8 cellular contexts compared by ENCODE assay signal in genomic region chr6:121333694-121334093, GRCh38. TPM values are rescaled to one million over a fixed set of nuclear protein-coding genes. Genes with fewer than 3 reads are reported as not detected.
DNase-seq lines count a peak whose midpoint lies in the region; ATAC-seq, FAIRE-seq and TF ChIP-seq lines count a peak whose summit lies in the region.
"Not testable (repeated sequence)": the region's sequence is repeated elsewhere in the genome, so short reads cannot be mapped to it uniquely, and the experiment has no call there.

No MANE protein-coding gene starts in this region.

- BruUV-seq in K562 (replicated peaks; lab: Mats Ljungman, UMichigan) = not testable (repeated sequence)

- H3K4me3 ChIP-seq in MG63 (peak overlapping the region; percentile 94), K562 (peak overlapping the region; percentile 60), fibroblast of pulmonary artery (replicated peaks; ENCODE audit: low read depth, low read length) (peak overlapping the region; percentile 81), mononuclear cell (ENCODE audit: low read length) (peak overlapping the region; percentile 64), sigmoid colon (peak overlapping the region in 3 of 4 donors; percentile 71 to 75 (median 72)), vagina (peak overlapping the region; percentile 57 to 81)

- H3K27ac ChIP-seq in K562 (ENCODE audit: extremely low read depth, low read depth, low read length) (peak overlapping the region; percentile 89), sigmoid colon (peak overlapping the region in 1 of 4 donors; percentile 94), vagina (peak overlapping the region; percentile 96)

- H3K9me3 ChIP-seq in MG63; K562 (replicated peaks; ENCODE audit: control insufficient read depth, insufficient read depth, low read depth, low read length); mononuclear cell (ENCODE audit: low read depth, low read length); sigmoid colon; vagina: not testable (repeated sequence)

- H3K4me2 ChIP-seq in K562 (ENCODE audit: insufficient read depth, low read length) = peak overlapping the region; percentile 93; the same call in 1 of the 2 replicates

- peak; percentile 29 for DNase-seq in D341Med (ENCODE audit: low spot score)
- peak; percentile 39 for DNase-seq in MG63
- not testable (repeated sequence) for DNase-seq in activated CD4-positive, alpha-beta T cell treated with anti-CD3 and anti-CD28 coated beads, Interleukin-2, amount 10 ng/mL, durations not matched to agents 24 days and 14 days; fibroblast of pulmonary artery (ENCODE audit: low read depth); vagina (ENCODE audit: extremely low spot score in 2 of 2)
- DNase-seq in K562 (ENCODE audit: extremely low read depth in 1 of 4, low spot score in 3 of 4) = peak in 1 of 4 experiments; percentile 53
- peak; percentile 65 for DNase-seq in sigmoid colon

- not testable (repeated sequence) for FAIRE-seq in K562 (lab: Jason Lieb, UNC)

- H3K36me3 Mint-ChIP-seq in activated CD4-positive, alpha-beta T cell treated with anti-CD3 and anti-CD28 coated beads, Interleukin-2, amount 10 ng/mL, durations not matched to agents 24 days and 14 days (ENCODE audit: low read depth) = not testable (repeated sequence)

- H3K9me3 Mint-ChIP-seq in activated CD4-positive, alpha-beta T cell treated with anti-CD3 and anti-CD28 coated beads, Interleukin-2, amount 10 ng/mL, durations not matched to agents 24 days and 14 days = not testable (repeated sequence)

- H3K9ac ChIP-seq in K562 (ENCODE audit: insufficient read depth in 1 of 2, low read depth in 2 of 2, low read length in 2 of 2) = peak overlapping the region; percentile 70 to 87

- peak overlapping the region; percentile 91 for H3K4me3 Mint-ChIP-seq in activated CD4-positive, alpha-beta T cell treated with anti-CD3 and anti-CD28 coated beads, Interleukin-2, amount 10 ng/mL, durations not matched to agents 24 days and 14 days

- in situ Hi-C loops in K562 (cut with MboI) = not testable (repeated sequence)

- ATAC-seq in K562 = peak; percentile 21

- peak overlapping the region; percentile 10 for H3K27ac Mint-ChIP-seq in activated CD4-positive, alpha-beta T cell treated with anti-CD3 and anti-CD28 coated beads, Interleukin-2, amount 10 ng/mL, durations not matched to agents 24 days and 14 days

- not testable (repeated sequence) for TF ChIP-seq CTCF in K562 (IDR thresholded peaks at IDR 0.05 in 2 of 3, conservative IDR thresholded peaks at IDR 0.05 in 1 of 3; ENCODE audit: insufficient read depth in 2 of 3, low read depth in 1 of 3, low read length in 3 of 3); fibroblast of pulmonary artery (IDR thresholded peaks at IDR 0.05; ENCODE audit: low read length, missing control alignments); sigmoid colon (IDR thresholded peaks at IDR 0.05); vagina (IDR thresholded peaks at IDR 0.05)

- H3K27me3 ChIP-seq in MG63; K562 (ENCODE audit: control insufficient read depth in 2 of 2, insufficient read depth in 2 of 2, low read length in 2 of 2); mononuclear cell (ENCODE audit: insufficient read depth, low read length); sigmoid colon; vagina: not testable (repeated sequence)

- intact Hi-C loops in activated CD4-positive, alpha-beta T cell treated with anti-CD3 and anti-CD28 coated beads, Interleukin-2, amount 10 ng/mL, durations not matched to agents 24 days and 14 days (cut with micrococcal nuclease) = loop anchor here (1.0 to 10.0 kb wide), 4 partner anchors 87 to 1141 kb away; partner anchors contain the start of genes HSF2 and SERINC1
- intact Hi-C loops in K562 (cut with micrococcal nuclease); sigmoid colon (cut with DNase I); vagina (cut with DNase I): not testable (repeated sequence)

- H2AFZ ChIP-seq in K562 (ENCODE audit: low read depth, low read length) = peak overlapping the region; percentile 99

- TF ChIP-seq EP300 in K562 (IDR thresholded peaks at IDR 0.05; ENCODE audit: low read length); sigmoid colon (IDR thresholded peaks at IDR 0.05): not testable (repeated sequence)

- not testable (repeated sequence) for TF ChIP-seq POLR2A in K562 (conservative IDR thresholded peaks at IDR 0.05); sigmoid colon (IDR thresholded peaks at IDR 0.05); vagina (IDR thresholded peaks at IDR 0.05)

- not testable (repeated sequence) for TF ChIP-seq RAD21 in K562 (CRISPR knock-in tag; conservative IDR thresholded peaks at IDR 0.05 in 1 of 2, IDR thresholded peaks at IDR 0.05 in 1 of 2)

- not testable (repeated sequence) for H3K9me1 ChIP-seq in K562 (ENCODE audit: control insufficient read depth, insufficient read depth, low read length)

- not testable (repeated sequence) for H3K36me3 ChIP-seq in MG63; K562 (ENCODE audit: control insufficient read depth, insufficient read depth, low read length); sigmoid colon; vagina

- H4K20me1 ChIP-seq in K562 (replicated peaks; ENCODE audit: control insufficient read depth, insufficient read depth, low read length) = not testable (repeated sequence)

- H3K79me2 ChIP-seq in K562 (ENCODE audit: control insufficient read depth, insufficient read depth, low read length) = peaks cover 35% of the 10 kb centered on the region

- peaks cover 31% of the 10 kb centered on the region for H3K4me1 Mint-ChIP-seq in activated CD4-positive, alpha-beta T cell treated with anti-CD3 and anti-CD28 coated beads, Interleukin-2, amount 10 ng/mL, durations not matched to agents 24 days and 14 days

- CTCF ChIA-PET in K562 (lab: Yijun Ruan, JAX; ENCODE audit: low intra/inter-chr PET ratio) = interaction anchor here (0.6 kb wide), 1 partner anchor 14 kb away, joined by 3 read pairs; no protein-coding TSS in a partner anchor

- POLR2A ChIA-PET in K562 (lab: Yijun Ruan, JAX) = interaction anchor here (1.7 kb wide), 1 partner anchor 10 kb away, joined by 7 read pairs; no protein-coding TSS in a partner anchor

- 8% methylated on average over 21 of the region's 28 CpGs for WGBS in K562 (ENCODE audit: insufficient coverage, low coverage, missing lambda C conversion rate)
- WGBS in sigmoid colon, 2 donors = 94 to 95% methylated on average over 28 of the region's 28 CpGs

- not testable (repeated sequence) for H3K27me3 Mint-ChIP-seq in activated CD4-positive, alpha-beta T cell treated with anti-CD3 and anti-CD28 coated beads, Interleukin-2, amount 10 ng/mL, durations not matched to agents 24 days and 14 days

- H3K4me1 ChIP-seq in K562 (replicated peaks in 1 of 2; ENCODE audit: control insufficient read depth in 2 of 2, insufficient read depth in 2 of 2, low read length in 2 of 2); sigmoid colon: not testable (repeated sequence)
- H3K4me1 ChIP-seq in mononuclear cell (ENCODE audit: insufficient read depth, low read length) (peaks cover 11% of the 10 kb centered on the region), vagina (peaks cover 11% of the 10 kb centered on the region)

TF ChIP-seq in K562, 482 proteins besides CTCF, POLR2A, EP300 and RAD21 (continues in another document):
- TF ChIP-seq BRD4 (IDR thresholded peaks at IDR 0.05) (0 out of 2 replicates have a peak, but pooled peaks have one; percentile 9), CEBPB (tag; IDR thresholded peaks at IDR 0.05) (0 out of 2 replicates have a peak, but pooled peaks have one; percentile 9), SIN3A (IDR thresholded peaks at IDR 0.05; ENCODE audit: borderline replicate concordance in 2 of 2, control insufficient read depth in 1 of 2, low read depth in 2 of 2, low read length in 2 of 2) (0 out of 4 replicates have a peak, but pooled peaks of 1 of the 2 experiments have one; percentile 9), BCOR (IDR thresholded peaks at IDR 0.05) (peak; percentile 45; the same call in 1 of the 2 replicates), ADNP (tag; IDR thresholded peaks at IDR 0.05) (peak; percentile 87)

RNA-seq across cellular contexts. Expression of gene TBC1D32, which starts 0.6 kb away (rescaled TPM):
- 3.1 and 10.7 TPM in 2 replicates for total RNA-seq in MG63 (2014; rRNA removed; shearing (Covaris generic); ENCODE audit: low replicate concordance)
- 7.6 and 8.1 TPM in 2 replicates for total RNA-seq in activated CD4-positive, alpha-beta T cell treated with anti-CD3 and anti-CD28 coated beads, Interleukin-2, amount 10 ng/mL, durations not matched to agents 24 days and 14 days
- total RNA-seq in K562 (2011; cell fraction: chromatin; rRNA removed; ENCODE audit: low replicate concordance) = 13.5 and 50.3 TPM in 2 replicates
- 7.0 and 7.7 TPM in 2 replicates for total RNA-seq in K562 (2011; cell fraction: nucleolus; rRNA removed)
- total RNA-seq in K562 (2011; cell fraction: nucleoplasm; rRNA removed) = 13.1 and 15.0 TPM in 2 replicates
- total RNA-seq in K562 (2014; rRNA removed) (2.9 and 3.8 TPM in 2 replicates), K562 (2014; rRNA removed; fragmentation: Illumina TruSeq; extraction: Trizol) (9.6 and 11.1 TPM in 2 replicates), K562 (2015; rRNA removed; fragmentation: Illumina TruSeq; extraction: Trizol) (6.5 and 6.7 TPM in 2 replicates), K562 (2021) (5.7 and 7.0 TPM in 2 replicates), mononuclear cell (13.4 TPM), sigmoid colon (1 to 10 TPM; 2.0 to 6.1 (median 4.1) TPM), vagina (9.8 TPM)
- polyA plus RNA-seq in K562 (2011; rRNA removed) (0.77 and 8.9 TPM in 2 replicates), K562 (2014; fragmentation: Illumina TruSeq; extraction: Trizol) (3.2 and 3.9 TPM in 2 replicates), K562 (2014; fragmentation: Nextera tagmentation; extraction: Ambion mirVana) (1 to 10 TPM; 3.2 to 3.4 TPM), K562 (2014; rRNA removed) (2.5 and 6.6 TPM in 2 replicates), sigmoid colon (1 to 10 TPM in 2 of 3 donors, under 1 TPM in 1; 0.60 to 2.1 (median 1.5) TPM)
- polyA plus RNA-seq in K562 (2011; cell fraction: cytosol; rRNA removed) = 1.3 TPM in 2 replicates
- polyA plus RNA-seq in K562 (2011; cell fraction: nucleus; rRNA removed) = 1.9 and 11.7 TPM in 2 replicates
- polyA plus RNA-seq in K562 (2012) = 2.5 and 4.2 TPM in 2 replicates
- 1.3 and 12.8 TPM in 2 replicates for polyA minus RNA-seq in K562 (2011; rRNA and poly(A)+ RNA removed)
- 3.8 TPM in 1 of 2 replicates, not detected in the other for polyA minus RNA-seq in K562 (2011; cell fraction: cytosol; rRNA and poly(A)+ RNA removed)
- 2.3 and 16.0 TPM in 2 replicates for polyA minus RNA-seq in K562 (2011; cell fraction: nucleus; rRNA and poly(A)+ RNA removed)
